1 cellular context compared by ENCODE assay signal in the genomic region with DNA sequence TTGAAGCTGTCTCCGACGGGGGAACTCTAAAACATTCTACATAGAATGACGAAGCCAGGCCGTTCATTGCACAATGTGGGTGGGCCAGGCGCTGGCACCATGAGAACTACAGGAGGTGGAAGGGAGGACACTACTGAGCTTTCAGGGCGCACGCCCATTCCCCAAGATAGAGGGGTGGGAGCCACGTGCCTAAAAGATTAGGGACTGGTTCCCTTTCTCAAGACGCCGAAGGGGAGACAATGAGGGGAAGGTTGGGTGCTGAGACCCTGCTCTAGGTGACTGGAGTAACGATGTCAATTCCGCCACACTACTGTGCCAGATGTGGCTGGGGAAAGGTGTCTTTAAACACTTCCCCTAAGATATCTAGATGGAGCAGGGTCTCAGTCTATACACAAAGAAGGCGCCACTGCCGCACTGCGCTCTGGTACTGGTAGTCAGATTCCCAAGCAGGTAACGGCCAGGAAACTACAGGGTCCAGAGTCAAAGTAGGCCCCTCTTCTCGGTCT.
A peak's percentile ranks its signal among the peaks of the same experiment; 100 is the strongest.
TF ChIP-seq lines count a peak whose summit lies in the region.

No MANE protein-coding gene starts in this region.

TF ChIP-seq in HCT116, 20 proteins besides CTCF, POLR2A, EP300 and RAD21:
- no peak for TF ChIP-seq EZH2phosphoT487 (IDR thresholded peaks at IDR 0.05; ENCODE audit: borderline replicate concordance)
- TF ChIP-seq, protein P1, sequence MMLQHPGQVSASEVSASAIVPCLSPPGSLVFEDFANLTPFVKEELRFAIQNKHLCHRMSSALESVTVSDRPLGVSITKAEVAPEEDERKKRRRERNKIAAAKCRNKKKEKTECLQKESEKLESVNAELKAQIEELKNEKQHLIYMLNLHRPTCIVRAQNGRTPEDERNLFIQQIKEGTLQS (IDR thresholded peaks at IDR 0.05) = no peak
- no peak for TF ChIP-seq TCF7L2 (IDR thresholded peaks at IDR 0.05; ENCODE audit: borderline replicate concordance, extremely low read depth, insufficient read depth, insufficient read length)
- TF ChIP-seq EGR1 (IDR thresholded peaks at IDR 0.05; ENCODE audit: low read depth) = no peak
- no peak for TF ChIP-seq FOSL1 (IDR thresholded peaks at IDR 0.05; ENCODE audit: low read depth)
- TF ChIP-seq, protein P2, sequence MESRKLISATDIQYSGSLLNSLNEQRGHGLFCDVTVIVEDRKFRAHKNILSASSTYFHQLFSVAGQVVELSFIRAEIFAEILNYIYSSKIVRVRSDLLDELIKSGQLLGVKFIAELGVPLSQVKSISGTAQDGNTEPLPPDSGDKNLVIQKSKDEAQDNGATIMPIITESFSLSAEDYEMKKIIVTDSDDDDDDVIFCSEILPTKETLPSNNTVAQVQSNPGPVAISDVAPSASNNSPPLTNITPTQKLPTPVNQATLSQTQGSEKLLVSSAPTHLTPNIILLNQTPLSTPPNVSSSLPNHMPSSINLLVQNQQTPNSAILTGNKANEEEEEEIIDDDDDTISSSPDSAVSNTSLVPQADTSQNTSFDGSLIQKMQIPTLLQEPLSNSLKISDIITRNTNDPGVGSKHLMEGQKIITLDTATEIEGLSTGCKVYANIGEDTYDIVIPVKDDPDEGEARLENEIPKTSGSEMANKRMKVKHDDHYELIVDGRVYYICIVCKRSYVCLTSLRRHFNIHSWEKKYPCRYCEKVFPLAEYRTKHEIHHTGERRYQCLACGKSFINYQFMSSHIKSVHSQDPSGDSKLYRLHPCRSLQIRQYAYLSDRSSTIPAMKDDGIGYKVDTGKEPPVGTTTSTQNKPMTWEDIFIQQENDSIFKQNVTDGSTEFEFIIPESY (IDR thresholded peaks at IDR 0.05; ENCODE audit: extremely low read depth, insufficient replicate concordance, low read length) = no peak
- TF ChIP-seq EZH2 (IDR thresholded peaks at IDR 0.05) = no peak
- peak; percentile 38; the same call in 1 of the 2 replicates for TF ChIP-seq ZFX (IDR thresholded peaks at IDR 0.05)
